In genomic region chr3:129605593-129606521, GRCh38 we compare ENCODE assay signal across 8 cellular contexts. TPM values are rescaled to one million over a fixed set of nuclear protein-coding genes. Genes with fewer than 3 reads are reported as not detected.
A peak's percentile ranks its signal among the peaks of the same experiment; 100 is the strongest.
DNase-seq lines count a peak whose midpoint lies in the region; ATAC-seq, FAIRE-seq and TF ChIP-seq lines count a peak whose summit lies in the region.

No MANE protein-coding gene starts in this region.

- H3K27ac ChIP-seq in coronary artery (peak overlapping the region; percentile 94 to 98), right lobe of liver (peak overlapping the region; percentile 31 to 75 (median 53))

- DNase-seq in DMS 273 treated with DMSO at 0.1 percent for 48 hours (lab: John Stamatoyannopoulos, UW) (peak; percentile 40), Kasumi-1 (lab: John Stamatoyannopoulos, UW) (peak; percentile 28 to 45), activated B cell treated with CpG ODN at 0.5 μM for 24 hours (peak; percentile 37), coronary artery (ENCODE audit: low spot score) (no peak), right lobe of liver (peak in 1 of 3 donors; percentile 61), RCC 7860 (ENCODE audit: low spot score) (no peak)
- DNase-seq in stimulated activated naive B cell treated with anti-CD40 and anti-IgM and Interleukin-4, amounts not matched to agents 10 μg/mL and 1 μg/mL and 100 μg/mL, for 72 hours = peak; percentile 18

- no peaks in the 10 kb centered on the region for H3K9me3 Mint-ChIP-seq in activated B cell treated with CpG ODN at 0.5 μM for 24 hours
- no peaks in the 10 kb centered on the region for H3K9me3 Mint-ChIP-seq in stimulated activated naive B cell treated with anti-CD40 and anti-IgM and Interleukin-4, amounts not matched to agents 10 μg/mL and 1 μg/mL and 100 μg/mL, for 72 hours

- H3K4me1 ChIP-seq in right lobe of liver = peaks cover 0 to 10% (median 0%) of the 10 kb centered on the region in 4 donors

- peak overlapping the region; percentile 85 for H3K4me3 Mint-ChIP-seq in activated B cell treated with CpG ODN at 0.5 μM for 24 hours
- peak overlapping the region; percentile 89 to 93 for H3K4me3 Mint-ChIP-seq in stimulated activated naive B cell treated with anti-CD40 and anti-IgM and Interleukin-4, amounts not matched to agents 10 μg/mL and 1 μg/mL and 100 μg/mL, for 72 hours

- FAIRE-seq in RCC 7860 (lab: Jason Lieb, UNC) = no peak

- ATAC-seq in activated B cell treated with CpG ODN at 0.5 μM for 24 hours (ENCODE audit: low read depth) = peak; percentile 38
- peak; percentile 3 to 27 (median 6) for ATAC-seq in right lobe of liver
- peak; percentile 35 to 38 for ATAC-seq in stimulated activated naive B cell treated with anti-CD40 and anti-IgM and Interleukin-4, amounts not matched to agents 10 μg/mL and 1 μg/mL and 100 μg/mL, for 72 hours (replicated peaks)
- ATAC-seq in GM18502 (IDR thresholded peaks at IDR 0.05; ENCODE audit: poor library complexity, unreplicated experiment) = no peak

- H3K4me3 ChIP-seq in coronary artery = peak overlapping the region; percentile 92
- peak overlapping the region; percentile 48 to 66 (median 56) for H3K4me3 ChIP-seq in right lobe of liver

- H3K36me3 Mint-ChIP-seq in activated B cell treated with CpG ODN at 0.5 μM for 24 hours (ENCODE audit: low read depth) = peaks cover 2% of the 10 kb centered on the region
- peaks cover 2 to 9% of the 10 kb centered on the region in 2 donors for H3K36me3 Mint-ChIP-seq in stimulated activated naive B cell treated with anti-CD40 and anti-IgM and Interleukin-4, amounts not matched to agents 10 μg/mL and 1 μg/mL and 100 μg/mL, for 72 hours

- WGBS in right lobe of liver (ENCODE audit: insufficient coverage, low coverage, low lambda C conversion rate, missing lambda C conversion rate) = 0% methylated on average over 1 of the region's 120 CpGs

- H3K27me3 ChIP-seq in right lobe of liver = no peaks in the 10 kb centered on the region

- H3K27ac Mint-ChIP-seq in activated B cell treated with CpG ODN at 0.5 μM for 24 hours = no peak overlapping the region
- H3K27ac Mint-ChIP-seq in stimulated activated naive B cell treated with anti-CD40 and anti-IgM and Interleukin-4, amounts not matched to agents 10 μg/mL and 1 μg/mL and 100 μg/mL, for 72 hours = peak overlapping the region; percentile 89

- TF ChIP-seq CTCF in activated B cell treated with CpG ODN at 0.5 μM for 24 hours (IDR thresholded peaks at IDR 0.05) (no peak), coronary artery (IDR thresholded peaks at IDR 0.05) (no peak), right lobe of liver (IDR thresholded peaks at IDR 0.05) (no peak)

- POLR2A ChIA-PET in activated B cell treated with CpG ODN at 0.5 μM for 24 hours (lab: Charles Lee) = interaction anchor here (0.7 to 1.6 kb wide), 6 partner anchors 10 to 166 kb away, joined by 3 to 6 read pairs (median 3); partner anchors contain the start of genes IFT122 and MBD4

- CTCF ChIA-PET in activated B cell treated with CpG ODN at 0.5 μM for 24 hours (lab: Charles Lee) = interaction anchor here (0.8 to 1.2 kb wide), 4 partner anchors 28 to 116 kb away, joined by 3 to 5 read pairs (median 3); no protein-coding TSS in a partner anchor

- H3K9me3 ChIP-seq in right lobe of liver = no peaks in the 10 kb centered on the region

- H3K27me3 Mint-ChIP-seq in activated B cell treated with CpG ODN at 0.5 μM for 24 hours = peaks cover 21% of the 10 kb centered on the region
- H3K27me3 Mint-ChIP-seq in stimulated activated naive B cell treated with anti-CD40 and anti-IgM and Interleukin-4, amounts not matched to agents 10 μg/mL and 1 μg/mL and 100 μg/mL, for 72 hours = peaks cover 41 to 46% of the 10 kb centered on the region in 2 donors

- H3K4me1 Mint-ChIP-seq in activated B cell treated with CpG ODN at 0.5 μM for 24 hours = peaks cover 10% of the 10 kb centered on the region
- peaks cover 12 to 16% of the 10 kb centered on the region in 2 donors for H3K4me1 Mint-ChIP-seq in stimulated activated naive B cell treated with anti-CD40 and anti-IgM and Interleukin-4, amounts not matched to agents 10 μg/mL and 1 μg/mL and 100 μg/mL, for 72 hours

- TF ChIP-seq POLR2A in right lobe of liver (IDR thresholded peaks at IDR 0.05) = no peak

- H3K36me3 ChIP-seq in right lobe of liver = no peaks in the 10 kb centered on the region

- intact Hi-C loops in activated B cell treated with CpG ODN at 0.5 μM for 24 hours (cut with micrococcal nuclease) = loop anchor here (1.0 to 2.0 kb wide), 4 partner anchors 13 to 115 kb away; no protein-coding TSS in a partner anchor
- intact Hi-C loops in right lobe of liver (cut with DNase I) = no loop called here

RNA-seq across cellular contexts. Expression of gene PLXND1, which starts 0.6 kb away (rescaled TPM):
- total RNA-seq in activated B cell treated with CpG ODN at 0.5 μM for 24 hours = 3.1 and 3.7 TPM in 2 replicates
- total RNA-seq in right lobe of liver = 10 to 100 TPM; 27.0 to 48.8 (median 29.6) TPM

Comparison
In these comparisons a context has a peak if more than half of its experiments do, and no peak if none do; other contexts are left out.
1. DNase-seq: peak in DMS 273 treated with DMSO at 0.1 percent for 48 hours (single experiment), Kasumi-1 (2 of 2), activated B cell treated with CpG ODN at 0.5 μM for 24 hours (single experiment) and stimulated activated naive B cell treated with anti-CD40 and anti-IgM and Interleukin-4, amounts not matched to agents 10 μg/mL and 1 μg/mL and 100 μg/mL, for 72 hours (single experiment); none in coronary artery (single experiment) and RCC 7860 (single experiment).